ENCODE assay signal across 37 cellular contexts in genomic region chr3:149942409-149942808, GRCh38.
"Had no signal": no experiment of that assay in that cellular context is flagged by ENCODE, and none has a peak within 500 bp of the region (broad histone marks: within the 10 kb centered on the region; RNA-seq: fewer than 3 reads in every experiment).

No MANE protein-coding gene starts in this region.

- H3K27me3 Mint-ChIP-seq: activated B cell treated with CpG ODN at 0.5 μM for 24 hours; activated CD4-positive, alpha-beta memory T cell treated with anti-CD3 and anti-CD28 coated beads for 36 hours; activated CD4-positive, alpha-beta T cell treated with anti-CD3 and anti-CD28 coated beads, Interleukin-2, amount 10 ng/mL, durations not matched to agents 24 days and 14 days; activated CD8-positive, alpha-beta T cell treated with anti-CD3 and anti-CD28 coated beads for 36 hours; activated naive CD8-positive, alpha-beta T cell treated with anti-CD3 and anti-CD28 coated beads for 36 hours; activated T-helper 17 cell treated with anti-CD3 and anti-CD28 coated beads, Interleukin-2, amount 50 U/mL, for 72 hours had no signal

- H3K27ac Mint-ChIP-seq: activated B cell treated with CpG ODN at 0.5 μM for 24 hours; activated CD4-positive, alpha-beta memory T cell treated with anti-CD3 and anti-CD28 coated beads for 36 hours; activated CD4-positive, alpha-beta T cell treated with anti-CD3 and anti-CD28 coated beads, Interleukin-2, amount 10 ng/mL, durations not matched to agents 24 days and 14 days; activated CD8-positive, alpha-beta T cell treated with anti-CD3 and anti-CD28 coated beads for 36 hours; activated naive CD4-positive, alpha-beta T cell treated with anti-CD3 and anti-CD28 coated beads for 36 hours; activated naive CD4-positive, alpha-beta T cell treated with anti-CD3 and anti-CD28 coated beads, Interleukin-2, amount 50 U/mL, for 72 hours; activated naive CD8-positive, alpha-beta T cell treated with anti-CD3 and anti-CD28 coated beads for 36 hours; activated T-helper 1 cell treated with anti-CD3 and anti-CD28 coated beads, Interleukin-12 subunit alpha, Interleukin-12 subunit beta, Interleukin-2, Interleukin-4 antibody, amounts not matched to agents 30 ng/mL and 10 ng/mL and 1 ng/mL, durations not matched to agents 14 hours and 24 hours and 36 hours; activated T-helper 17 cell treated with anti-CD3 and anti-CD28 coated beads, Interleukin-2, amount 50 U/mL, for 72 hours; T-helper 1 cell treated with Interleukin-12 subunit alpha and Interleukin-12 subunit beta and Interleukin-4 antibody, amounts not matched to agents 30 μg/mL and 1 μg/mL, for 36 hours; T-helper 2 cell treated with Interferon-gamma antibody and Interleukin-4, amounts not matched to agents 5 μg/mL and 100 μg/mL, for 36 hours had no signal

- H3K9me3 ChIP-seq: adrenal gland had no signal

- H3K27me3 ChIP-seq: adrenal gland, body of pancreas, brain microvascular endothelial cell, breast epithelium had no signal

- H3K4me3 ChIP-seq: adrenal gland, body of pancreas, breast epithelium had no signal

- FAIRE-seq: astrocyte, TTC549 had no signal

- DNase-seq: activated B cell treated with CpG ODN at 0.5 μM for 24 hours; activated CD4-positive, alpha-beta memory T cell treated with anti-CD3 and anti-CD28 coated beads for 36 hours; activated CD4-positive, alpha-beta T cell treated with anti-CD3 and anti-CD28 coated beads for 4 hours; activated CD4-positive, alpha-beta T cell treated with anti-CD3 and anti-CD28 coated beads, Interleukin-2, amount 10 ng/mL, durations not matched to agents 24 days and 14 days; activated CD4-positive, alpha-beta T cell treated with anti-CD3 and anti-CD28 coated beads, Interleukin-2, amount 50 U/mL, for 1 hour; activated CD4-positive, alpha-beta T cell treated with anti-CD3 and anti-CD28 coated beads, Interleukin-2, amount 50 U/mL, for 4 hours; activated CD4-positive, CD25-positive, alpha-beta regulatory T cell treated with anti-CD3 and anti-CD28 coated beads, Interleukin-2, amount 50 U/mL, for 72 hours; activated CD8-positive, alpha-beta memory T cell treated with anti-CD3 and anti-CD28 coated beads, Interleukin-2, amount 50 U/mL, for 4 hours; activated CD8-positive, alpha-beta T cell treated with anti-CD3 and anti-CD28 coated beads for 36 hours; activated effector memory CD4-positive, alpha-beta T cell treated with anti-CD3 and anti-CD28 coated beads, Interleukin-2, amount 50 U/mL, for 16 hours; activated gamma-delta T cell treated with Interleukin-2 at 50 U/mL for 16 hours; activated naive CD4-positive, alpha-beta T cell; activated naive CD4-positive, alpha-beta T cell treated with anti-CD3 and anti-CD28 coated beads for 36 hours; activated naive CD4-positive, alpha-beta T cell treated with anti-CD3 and anti-CD28 coated beads, Interleukin-2, amount 50 U/mL, for 16 hours; activated naive CD8-positive, alpha-beta T cell treated with anti-CD3 and anti-CD28 coated beads for 36 hours; activated T-cell treated with anti-CD3 and anti-CD28 coated beads for 4 hours; activated T-cell treated with anti-CD3 and anti-CD28 coated beads, Interleukin-2, amount 50 U/mL, for 1 hour; activated T-cell treated with anti-CD3 and anti-CD28 coated beads, Interleukin-2, amount 50 U/mL, for 48 hours; adrenal gland; amniotic stem cell; aorta; body of pancreas; brain microvascular endothelial cell; central memory CD4-positive, alpha-beta T cell; cerebellar nuclear complex; T-helper 1 cell; T-helper 2 cell; T-helper 9 cell had no signal

- H3K4me3 Mint-ChIP-seq: activated B cell treated with CpG ODN at 0.5 μM for 24 hours; activated CD4-positive, alpha-beta memory T cell treated with anti-CD3 and anti-CD28 coated beads for 36 hours; activated CD4-positive, alpha-beta T cell treated with anti-CD3 and anti-CD28 coated beads, Interleukin-2, amount 10 ng/mL, durations not matched to agents 24 days and 14 days; activated CD8-positive, alpha-beta T cell treated with anti-CD3 and anti-CD28 coated beads for 36 hours; activated naive CD4-positive, alpha-beta T cell treated with anti-CD3 and anti-CD28 coated beads for 36 hours; activated naive CD8-positive, alpha-beta T cell treated with anti-CD3 and anti-CD28 coated beads for 36 hours; activated T-helper 1 cell treated with anti-CD3 and anti-CD28 coated beads, Interleukin-12 subunit alpha, Interleukin-12 subunit beta, Interleukin-2, Interleukin-4 antibody, amounts not matched to agents 30 ng/mL and 10 ng/mL and 1 ng/mL, durations not matched to agents 14 hours and 24 hours and 36 hours; activated T-helper 17 cell treated with anti-CD3 and anti-CD28 coated beads, Interleukin-2, amount 50 U/mL, for 72 hours; T-helper 1 cell treated with Interleukin-12 subunit alpha and Interleukin-12 subunit beta and Interleukin-4 antibody, amounts not matched to agents 30 μg/mL and 1 μg/mL, for 36 hours; T-helper 2 cell treated with Interferon-gamma antibody and Interleukin-4, amounts not matched to agents 5 μg/mL and 100 μg/mL, for 36 hours had no signal

- ATAC-seq: activated CD8-positive, alpha-beta T cell treated with anti-CD3 and anti-CD28 coated beads for 36 hours; activated naive CD4-positive, alpha-beta T cell treated with anti-CD3 and anti-CD28 coated beads, Interleukin-2, amount 50 U/mL, for 72 hours; activated T-helper 17 cell treated with anti-CD3 and anti-CD28 coated beads, Interleukin-2, amount 50 U/mL, for 72 hours; body of pancreas had no signal

- H3K9me3 Mint-ChIP-seq: activated naive CD4-positive, alpha-beta T cell treated with anti-CD3 and anti-CD28 coated beads, Interleukin-2, amount 50 U/mL, for 72 hours; activated T-helper 1 cell treated with anti-CD3 and anti-CD28 coated beads, Interleukin-12 subunit alpha, Interleukin-12 subunit beta, Interleukin-2, Interleukin-4 antibody, amounts not matched to agents 30 ng/mL and 10 ng/mL and 1 ng/mL, durations not matched to agents 14 hours and 24 hours and 36 hours; activated T-helper 17 cell treated with anti-CD3 and anti-CD28 coated beads, Interleukin-2, amount 50 U/mL, for 72 hours had no signal

- H3K4me1 ChIP-seq: body of pancreas, breast epithelium had no signal

- H3K27ac ChIP-seq: adrenal gland, body of pancreas, brain microvascular endothelial cell, breast epithelium, VCaP had no signal

- H3K36me3 ChIP-seq: adrenal gland, brain microvascular endothelial cell, breast epithelium had no signal
